ENCODE assay signal across 8 cellular contexts in the genomic region with DNA sequence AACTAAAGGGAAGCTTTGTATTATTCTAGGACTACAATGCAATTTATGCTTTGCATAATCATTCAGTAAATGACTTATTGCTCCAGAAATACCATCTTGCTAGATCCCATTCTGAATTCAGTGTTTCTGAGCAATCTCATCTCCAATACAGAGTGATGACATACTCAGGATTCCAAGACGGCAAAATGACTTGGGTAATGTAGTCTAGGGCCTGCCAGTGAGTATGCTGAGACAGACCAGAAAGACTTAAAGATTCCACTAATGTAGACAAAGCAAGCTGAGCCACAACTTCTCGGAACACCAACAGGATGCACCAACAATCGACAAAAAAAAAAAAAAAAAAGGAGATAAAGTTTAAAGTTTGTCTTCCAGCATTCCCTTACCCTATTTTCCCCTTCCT. TPM values are rescaled to one million over a fixed set of nuclear protein-coding genes. Genes with fewer than 3 reads are reported as not detected.
DNase-seq lines count a peak whose midpoint lies in the region; ATAC-seq, FAIRE-seq and TF ChIP-seq lines count a peak whose summit lies in the region.

No MANE protein-coding gene starts in this region.

- DNase-seq in A549 (ENCODE audit: low read depth in 1 of 2, low spot score in 1 of 2) (peak in 1 of 2 experiments; percentile 12), HK-2 (ENCODE audit: unreplicated experiment) (peak; percentile 13), amniotic stem cell (lab: John Stamatoyannopoulos, UW) (peak; percentile 21), keratinocyte (ENCODE audit: low read depth, low spot score) (no peak), superior temporal gyrus (ENCODE audit: extremely low spot score) (peak; percentile 49), GDM1 (lab: John Stamatoyannopoulos, UW) (no peak), NCI-H2171 (lab: John Stamatoyannopoulos, UW) (no peak), DMS 273 treated with DMSO at 0.1 percent for 48 hours (lab: John Stamatoyannopoulos, UW) (no peak)

- H3K4me2 ChIP-seq in A549 (peak overlapping the region; percentile 98), keratinocyte (ENCODE audit: control insufficient read depth, extremely low read depth, insufficient read depth, low read depth, low read length) (peak overlapping the region; percentile 96)

- TF ChIP-seq RAD21 in A549 (conservative IDR thresholded peaks at IDR 0.05 in 1 of 2, IDR thresholded peaks at IDR 0.05 in 1 of 2): no peak

- no peaks in the 10 kb centered on the region for H3K36me3 ChIP-seq in keratinocyte (ENCODE audit: control insufficient read depth in 2 of 2, extremely low read depth in 1 of 2, insufficient read depth in 2 of 2, low read length in 2 of 2)

- peaks cover 54% of the 10 kb centered on the region for H3K79me2 ChIP-seq in keratinocyte (ENCODE audit: control insufficient read depth, insufficient read depth, low read length)

- 33% methylated on average over 3 of the region's 3 CpGs for WGBS in A549 (ENCODE audit: missing lambda C conversion rate)

- CTCF ChIA-PET in A549 (lab: Yijun Ruan, JAX): interaction anchor here (0.5 to 2.3 kb wide), 22 partner anchors 9 to 765 kb away, joined by 3 to 13 read pairs (median 5); a partner anchor contains a TSS

- TF ChIP-seq CTCF in A549 (IDR thresholded peaks at IDR 0.05) (no peak), keratinocyte (optimal IDR thresholded peaks at IDR 0.05 in 1 of 3, IDR thresholded peaks at IDR 0.05 in 1 of 3, conservative IDR thresholded peaks at IDR 0.05 in 1 of 3; ENCODE audit: extremely low read depth in 1 of 3, insufficient read depth in 2 of 3, low read length in 3 of 3) (no peak)

- TF ChIP-seq EP300 in A549 (IDR thresholded peaks at IDR 0.05): no peak

- no peak for TF ChIP-seq POLR2A in A549 (IDR thresholded peaks at IDR 0.05; ENCODE audit: low read length)

- peak overlapping the region; percentile 91 for H2AFZ ChIP-seq in keratinocyte (ENCODE audit: control insufficient read depth, low read length)

- no peaks in the 10 kb centered on the region for H3K27me3 ChIP-seq in keratinocyte (ENCODE audit: control insufficient read depth, extremely low read depth, insufficient read depth, low read length)

- H4K20me1 ChIP-seq in keratinocyte (ENCODE audit: control insufficient read depth, extremely low read depth, insufficient read depth, low read length): peaks cover 16% of the 10 kb centered on the region

- peak overlapping the region; percentile 98 for H3K4me3 ChIP-seq in A549
- H3K4me3 ChIP-seq in keratinocyte (ENCODE audit: control insufficient read depth in 2 of 3, extremely low read depth in 1 of 3, insufficient read depth in 2 of 3, low read depth in 1 of 3, low read length in 3 of 3): peak overlapping the region; percentile 65 to 85 (median 74)

- peaks cover 17% of the 10 kb centered on the region; the same call in 2 of the 3 replicates for H3K4me1 ChIP-seq in A549
- peaks cover 22% of the 10 kb centered on the region for H3K4me1 ChIP-seq in keratinocyte (ENCODE audit: control insufficient read depth, extremely low read depth, insufficient read depth, low read length)

- no peak for FAIRE-seq in A549 (lab: Jason Lieb, UNC)
- peak; percentile 55 for FAIRE-seq in keratinocyte (lab: Jason Lieb, UNC)

- H3K9me3 ChIP-seq in A549 (no peaks in the 10 kb centered on the region), keratinocyte (ENCODE audit: control insufficient read depth, low read depth, low read length) (no peaks in the 10 kb centered on the region)

- dilution Hi-C loops in keratinocyte (cut with MboI; ENCODE audit: extremely low pct_ligation_motif_present, low sequenced_read_pairs): loop anchor here (25.0 kb wide), 1 partner anchor 555 kb away; no protein-coding TSS in a partner anchor

- H3K27ac ChIP-seq in A549 (peak overlapping the region; percentile 99 to 100), keratinocyte (ENCODE audit: control insufficient read depth, insufficient read depth, low read length) (peak overlapping the region; percentile 87)

- ATAC-seq in A549: peak in 1 of 2 experiments; percentile 25; a peak in 3 of 6 replicates

- no peaks in the 10 kb centered on the region for H3K9me1 ChIP-seq in keratinocyte (ENCODE audit: control insufficient read depth, extremely low read depth, insufficient read depth, low read length)

- POLR2A ChIA-PET in A549 (lab: Yijun Ruan, JAX): interaction anchor here (0.6 to 0.8 kb wide), 3 partner anchors 9 to 297 kb away, joined by 3 to 6 read pairs (median 4); a partner anchor contains a TSS

- peak overlapping the region; percentile 94 for H3K9ac ChIP-seq in keratinocyte (ENCODE audit: control insufficient read depth, extremely low read depth, insufficient read depth, low read length)

TF ChIP-seq in A549, 52 proteins besides CTCF, POLR2A, EP300 and RAD21:
- TF ChIP-seq, protein P1, sequence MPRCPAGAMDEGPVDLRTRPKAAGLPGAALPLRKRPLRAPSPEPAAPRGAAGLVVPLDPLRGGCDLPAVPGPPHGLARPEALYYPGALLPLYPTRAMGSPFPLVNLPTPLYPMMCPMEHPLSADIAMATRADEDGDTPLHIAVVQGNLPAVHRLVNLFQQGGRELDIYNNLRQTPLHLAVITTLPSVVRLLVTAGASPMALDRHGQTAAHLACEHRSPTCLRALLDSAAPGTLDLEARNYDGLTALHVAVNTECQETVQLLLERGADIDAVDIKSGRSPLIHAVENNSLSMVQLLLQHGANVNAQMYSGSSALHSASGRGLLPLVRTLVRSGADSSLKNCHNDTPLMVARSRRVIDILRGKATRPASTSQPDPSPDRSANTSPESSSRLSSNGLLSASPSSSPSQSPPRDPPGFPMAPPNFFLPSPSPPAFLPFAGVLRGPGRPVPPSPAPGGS (IDR thresholded peaks at IDR 0.05): no peak
- no peak for TF ChIP-seq SREBF2 (IDR thresholded peaks at IDR 0.05)
- no peak for TF ChIP-seq FOSB (CRISPR knock-in tag; IDR thresholded peaks at IDR 0.05)
- TF ChIP-seq ESRRA (IDR thresholded peaks at IDR 0.05; ENCODE audit: borderline replicate concordance, low read length): no peak
- no peak for TF ChIP-seq HDAC2 (IDR thresholded peaks at IDR 0.05)
- TF ChIP-seq, protein P2, sequence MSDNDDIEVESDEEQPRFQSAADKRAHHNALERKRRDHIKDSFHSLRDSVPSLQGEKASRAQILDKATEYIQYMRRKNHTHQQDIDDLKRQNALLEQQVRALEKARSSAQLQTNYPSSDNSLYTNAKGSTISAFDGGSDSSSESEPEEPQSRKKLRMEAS (IDR thresholded peaks at IDR 0.05): no peak
- TF ChIP-seq, protein P3, sequence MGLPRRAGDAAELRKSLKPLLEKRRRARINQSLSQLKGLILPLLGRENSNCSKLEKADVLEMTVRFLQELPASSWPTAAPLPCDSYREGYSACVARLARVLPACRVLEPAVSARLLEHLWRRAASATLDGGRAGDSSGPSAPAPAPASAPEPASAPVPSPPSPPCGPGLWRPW (IDR thresholded peaks at IDR 0.05): no peak
- TF ChIP-seq GATA3 (IDR thresholded peaks at IDR 0.05; ENCODE audit: borderline replicate concordance): no peak
- no peak for TF ChIP-seq ZFP36 (IDR thresholded peaks at IDR 0.05; ENCODE audit: borderline replicate concordance, partially characterized antibody)
- TF ChIP-seq JUNB (IDR thresholded peaks at IDR 0.05): no peak
- TF ChIP-seq NPAS2 (CRISPR knock-in tag; IDR thresholded peaks at IDR 0.05; ENCODE audit: borderline replicate concordance): no peak
- no peak for TF ChIP-seq CHD4 (IDR thresholded peaks at IDR 0.05; ENCODE audit: borderline replicate concordance)
- TF ChIP-seq EHMT2 (IDR thresholded peaks at IDR 0.05; ENCODE audit: low read depth): no peak
- TF ChIP-seq CBX2 (IDR thresholded peaks at IDR 0.05; ENCODE audit: borderline replicate concordance, low read depth): no peak
- no peak for TF ChIP-seq KDM1A (IDR thresholded peaks at IDR 0.05; ENCODE audit: low read depth)
- no peak for TF ChIP-seq RARB (CRISPR knock-in tag; IDR thresholded peaks at IDR 0.05)

RNA-seq across cellular contexts. Expression of a gene that starts 0.9 kb away (rescaled TPM):
- polyA plus RNA-seq in A549 (2011; rRNA removed): 40.0 and 45.0 TPM in 2 replicates
- 15.0 and 18.4 TPM in 2 replicates for polyA plus RNA-seq in A549 (2012; cell fraction: cytosol; rRNA removed)
- 13.7 and 15.0 TPM in 2 replicates for polyA plus RNA-seq in A549 (2012; cell fraction: nucleus; rRNA removed)
- 13.8 to 14.5 TPM (median 13.9 TPM) in 3 replicates for polyA plus RNA-seq in A549 (2017; fragmentation: RNase III; extraction: RNeasy Plus Mini Kit Qiagen cat#74134 plus additional on column Dnase treatment)
- polyA minus RNA-seq in A549 (2011; rRNA and poly(A)+ RNA removed): 53.6 and 63.0 TPM in 2 replicates
- 47.6 to 53.4 TPM (median 50.9 TPM) in 3 replicates for polyA plus RNA-seq in keratinocyte
- 10.0 TPM for polyA plus RNA-seq in keratinocyte (2011; ENCODE audit: low read depth)
- polyA plus RNA-seq in keratinocyte (2011; cell fraction: cytosol; rRNA removed): 29.0 and 60.9 TPM in 2 replicates
- polyA plus RNA-seq in keratinocyte (2011; cell fraction: nucleus; rRNA removed): 74.7 and 82.3 TPM in 2 replicates
- polyA plus RNA-seq in keratinocyte (2012; ENCODE audit: low replicate concordance): 21.7 and 23.2 TPM in 2 replicates
- polyA minus RNA-seq in keratinocyte: 61.7 to 135 TPM (median 131 TPM) in 3 replicates
- 33.8 TPM for polyA minus RNA-seq in keratinocyte (2011; cell fraction: cytosol; rRNA and poly(A)+ RNA removed)
- 62.5 and 97.5 TPM in 2 replicates for polyA minus RNA-seq in keratinocyte (2011; cell fraction: nucleus; rRNA and poly(A)+ RNA removed)

Comparison
In these comparisons a context has a peak if more than half of its experiments do, and no peak if none do; other contexts are left out.
1. DNase-seq: peak in HK-2 (single experiment), amniotic stem cell (single experiment) and superior temporal gyrus (single experiment); none in keratinocyte (single experiment), GDM1 (single experiment), NCI-H2171 (single experiment) and DMS 273 treated with DMSO at 0.1 percent for 48 hours (single experiment).